In genomic region chr15:90910441-90911301, GRCh38 we compare ENCODE assay signal across 1 cellular context.
TF ChIP-seq lines count a peak whose summit lies in the region.

No MANE protein-coding gene starts in this region.

TF ChIP-seq in HepG2, 621 proteins besides CTCF, POLR2A, EP300 and RAD21:
- TF ChIP-seq ATRX (CRISPR knock-in tag; IDR thresholded peaks at IDR 0.05; ENCODE audit: borderline replicate concordance) (no peak), ZNF660 (CRISPR knock-in tag; IDR thresholded peaks at IDR 0.05; ENCODE audit: borderline replicate concordance, low read depth) (no peak), FOXK1 (CRISPR knock-in tag; IDR thresholded peaks at IDR 0.05; ENCODE audit: borderline replicate concordance, low read depth) (no peak), CREM (IDR thresholded peaks at IDR 0.05) (no peak), CREM (CRISPR knock-in tag; IDR thresholded peaks at IDR 0.05) (no peak), E2F2 (CRISPR knock-in tag; IDR thresholded peaks at IDR 0.05; ENCODE audit: borderline replicate concordance) (no peak), MTA3 (CRISPR knock-in tag; IDR thresholded peaks at IDR 0.05) (no peak), ZUFSP (CRISPR knock-in tag; IDR thresholded peaks at IDR 0.05; ENCODE audit: borderline replicate concordance) (no peak), ZNF12 (CRISPR knock-in tag; IDR thresholded peaks at IDR 0.05) (no peak), FOXP4 (CRISPR knock-in tag; IDR thresholded peaks at IDR 0.05) (no peak), HNRNPH1 (optimal IDR thresholded peaks at IDR 0.05; ENCODE audit: low read depth, low read length) (no peak), MED13 (CRISPR knock-in tag; IDR thresholded peaks at IDR 0.05) (no peak), ZNF7 (CRISPR knock-in tag; IDR thresholded peaks at IDR 0.05) (no peak), RCOR2 (CRISPR knock-in tag; IDR thresholded peaks at IDR 0.05) (no peak), NFATC3 (CRISPR knock-in tag; IDR thresholded peaks at IDR 0.05) (no peak), ZNF776 (CRISPR knock-in tag; IDR thresholded peaks at IDR 0.05) (no peak)
